ENCODE assay signal across 1 cellular context in genomic region chr22:20509344-20510047, GRCh38.
A peak's percentile ranks its signal among the peaks of the same experiment; 100 is the strongest.
TF ChIP-seq lines count a peak whose summit lies in the region.

No MANE protein-coding gene starts in this region.

TF ChIP-seq in HEK293, 187 proteins besides CTCF, POLR2A, EP300 and RAD21 (continued from another document):
- TF ChIP-seq PRDM10 (tag by site-specific recombination; IDR thresholded peaks at IDR 0.05): peak; percentile 81
- no peak for TF ChIP-seq OVOL3 (tag by site-specific recombination; IDR thresholded peaks at IDR 0.05)
- no peak for TF ChIP-seq KLF7 (tag by site-specific recombination; IDR thresholded peaks at IDR 0.05; ENCODE audit: borderline replicate concordance)
- no peak for TF ChIP-seq ZNF473 (tag by site-specific recombination; IDR thresholded peaks at IDR 0.05)
- no peak for TF ChIP-seq REST (tag by site-specific recombination; IDR thresholded peaks at IDR 0.05)
- TF ChIP-seq ZNF394 (tag by site-specific recombination; IDR thresholded peaks at IDR 0.05; ENCODE audit: borderline replicate concordance): no peak
- TF ChIP-seq ZNF585B (tag by site-specific recombination; IDR thresholded peaks at IDR 0.05): no peak
- TF ChIP-seq ZBTB48 (tag by site-specific recombination; IDR thresholded peaks at IDR 0.05): peak; percentile 40; the same call in 1 of the 2 replicates
- TF ChIP-seq ZNF16 (tag by site-specific recombination; IDR thresholded peaks at IDR 0.05; ENCODE audit: low read depth): no peak
- TF ChIP-seq ZNF701 (tag by site-specific recombination; IDR thresholded peaks at IDR 0.05): 0 out of 2 replicates have a peak, but pooled peaks have one; percentile 57
- no peak for TF ChIP-seq ZNF776 (tag by site-specific recombination; IDR thresholded peaks at IDR 0.05; ENCODE audit: borderline replicate concordance)
- TF ChIP-seq ZNF629 (tag by site-specific recombination; IDR thresholded peaks at IDR 0.05): peak; percentile 63; the same call in 1 of the 2 replicates
- no peak for TF ChIP-seq ZNF280D (tag by site-specific recombination; IDR thresholded peaks at IDR 0.05)
- TF ChIP-seq HIC1 (tag by site-specific recombination; IDR thresholded peaks at IDR 0.05): no peak
- no peak for TF ChIP-seq HOXA7 (CRISPR knock-in tag; IDR thresholded peaks at IDR 0.05; ENCODE audit: borderline replicate concordance)
- TF ChIP-seq ZNF132 (tag by site-specific recombination; IDR thresholded peaks at IDR 0.05; ENCODE audit: borderline replicate concordance): no peak
- no peak for TF ChIP-seq ZNF221 (tag by site-specific recombination; IDR thresholded peaks at IDR 0.05; ENCODE audit: borderline replicate concordance)
